In the genomic region with DNA sequence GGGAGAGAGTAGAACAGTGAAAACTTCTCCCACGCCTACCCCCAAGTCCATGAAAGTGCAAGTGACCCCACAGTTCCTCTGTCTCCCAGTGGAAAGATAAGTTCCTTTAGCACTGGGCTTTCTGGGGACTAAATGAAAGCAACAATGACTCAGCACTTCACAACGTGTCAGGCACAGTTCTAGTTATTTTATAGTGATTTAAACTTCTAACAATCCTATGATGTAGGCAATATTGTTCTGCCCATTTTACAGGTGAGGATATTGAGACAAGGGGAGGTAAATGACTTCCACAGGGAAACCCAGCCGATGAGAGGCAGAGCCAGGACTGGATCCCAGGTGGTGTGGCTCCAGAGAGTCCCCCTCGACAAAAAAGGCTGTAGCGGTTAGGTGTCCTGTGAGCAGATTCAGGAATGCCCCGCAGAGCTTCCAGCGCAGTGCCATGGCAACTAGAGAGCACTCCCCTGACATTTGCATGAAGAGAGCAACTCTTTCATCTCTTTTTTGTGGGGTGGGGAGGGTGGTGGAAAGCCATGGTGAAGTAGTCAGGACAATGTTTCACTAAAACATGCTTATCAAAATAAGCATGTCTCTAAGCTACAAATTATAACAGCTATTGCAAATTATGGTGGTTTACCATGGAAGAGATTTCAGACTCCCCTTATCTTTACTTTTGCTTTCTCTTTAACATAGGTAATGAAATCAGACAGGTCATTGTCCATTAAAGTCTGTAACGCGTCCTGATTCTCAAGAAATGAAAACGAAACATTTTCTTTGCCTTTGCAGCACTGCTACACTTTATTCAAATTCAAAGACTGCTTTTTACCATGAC, we compare ENCODE assay signal across 20 cellular contexts.
DNase-seq lines count a peak whose midpoint lies in the region; ATAC-seq, FAIRE-seq and TF ChIP-seq lines count a peak whose summit lies in the region.
"Had no signal": no experiment of that assay in that cellular context is flagged by ENCODE, and none has a peak within 500 bp of the region (broad histone marks: within the 10 kb centered on the region; RNA-seq: fewer than 3 reads in every experiment).

No MANE protein-coding gene starts in this region.

- WGBS in H1 (ENCODE audit: extremely low coverage in 1 of 2, insufficient coverage in 1 of 2, insufficient read length in 1 of 2, insufficient replicate concordance in 2 of 2, low coverage in 1 of 2, low lambda C conversion rate in 2 of 2, missing lambda C conversion rate in 1 of 2), 2 experiments = 44% methylated on average over 10 of the region's 10 CpGs; no CpG with 5 or more reads in 1 of the 2 experiments
- 43% methylated on average over 10 of the region's 10 CpGs for WGBS in liver
- WGBS in transverse colon (ENCODE audit: low coverage in 1 of 2), 2 donors = 59 to 60% methylated on average over 7 to 10 of the region's 10 CpGs

- H2BK15ac ChIP-seq in H1 (ENCODE audit: low read length) = no peak overlapping the region

- no peaks in the 10 kb centered on the region for H3K4me1 Mint-ChIP-seq in activated naive CD8-positive, alpha-beta T cell treated with anti-CD3 and anti-CD28 coated beads for 36 hours

- 0 out of 2 replicates have a peak, but pooled peaks cover 2% of the 10 kb centered on the region for H3K23me2 ChIP-seq in H1 (ENCODE audit: low read depth, low read length)

- H3K9me3 ChIP-seq in H1 (ENCODE audit: insufficient read depth in 2 of 2, low read depth in 1 of 2, low read length in 1 of 2) (no peaks in the 10 kb centered on the region), liver (ENCODE audit: control insufficient read depth in 4 of 4, low read length in 3 of 4) (no peaks in the 10 kb centered on the region), transverse colon (no peaks in the 10 kb centered on the region)
- H3K9me3 ChIP-seq: adrenal gland, Caco-2, MG63 had no signal

- POLR2A ChIA-PET in H1 (lab: Charles Lee; ENCODE audit: partially characterized antibody) = no interaction called here

- H3K56ac ChIP-seq in H1 (replicated peaks; ENCODE audit: insufficient read length, low read depth, low read length) = no peak overlapping the region

- no peak overlapping the region for H3K9ac ChIP-seq in H1 (replicated peaks in 1 of 4; ENCODE audit: extremely low read depth in 1 of 4, low read depth in 3 of 4, low read length in 3 of 4)
- no peak overlapping the region for H3K9ac ChIP-seq in liver (ENCODE audit: low read depth in 1 of 2, low read length in 2 of 2)
- H3K9ac ChIP-seq: parathyroid adenoma had no signal

- no peaks in the 10 kb centered on the region for H3K36me3 Mint-ChIP-seq in activated naive CD8-positive, alpha-beta T cell treated with anti-CD3 and anti-CD28 coated beads for 36 hours

- no peak overlapping the region for H4K5ac ChIP-seq in H1 (ENCODE audit: insufficient read length, low read depth, low read length)

- H4K8ac ChIP-seq in H1 (ENCODE audit: extremely low read depth, insufficient read depth, low read length) = no peak overlapping the region

- no peak overlapping the region for H3K14ac ChIP-seq in H1 (ENCODE audit: insufficient read length)

- H2AFZ ChIP-seq in H1 (ENCODE audit: low read length) = no peak overlapping the region
- H2AFZ ChIP-seq: parathyroid adenoma had no signal

- H4K91ac ChIP-seq in H1 (replicated peaks; ENCODE audit: insufficient read length, low read length) = no peak overlapping the region

- no peak overlapping the region for H3K4me3 Mint-ChIP-seq in activated naive CD8-positive, alpha-beta T cell treated with anti-CD3 and anti-CD28 coated beads for 36 hours
- H3K4me3 Mint-ChIP-seq: T-helper 2 cell treated with Interferon-gamma antibody and Interleukin-4, amounts not matched to agents 5 μg/mL and 100 μg/mL, for 36 hours had no signal

- H3K79me2 ChIP-seq in H1 (ENCODE audit: control insufficient read depth in 1 of 2, insufficient read depth in 2 of 2, low read length in 2 of 2) = no peaks in the 10 kb centered on the region
- H3K79me2 ChIP-seq: parathyroid adenoma had no signal

- DNase-seq in H1 (ENCODE audit: low read depth in 1 of 2, low spot score in 2 of 2) (peak in 1 of 2 experiments; percentile 52), NCI-H524 treated with DMSO at 0.1 percent for 48 hours (lab: John Stamatoyannopoulos, UW) (no peak), transverse colon (no peak), SKM-1 (lab: John Stamatoyannopoulos, UW; ENCODE audit: unreplicated experiment) (no peak)
- DNase-seq in activated naive CD8-positive, alpha-beta T cell treated with anti-CD3 and anti-CD28 coated beads for 36 hours = no peak
- DNase-seq: activated CD4-positive, alpha-beta T cell treated with anti-CD3 and anti-CD28 coated beads for 1 hour; adrenal gland; AML-193; Caco-2; effector memory CD4-positive, alpha-beta T cell; HCEC 1CT; MG63; NCI-H1694 treated with DMSO at 0.1 percent for 48 hours; SIG-M5; stimulated activated CD4-positive, alpha-beta T cell treated with anti-CD3 and anti-CD28 coated beads, Interleukin-4, amount 100 ng/mL, for 1 hour had no signal

- peak overlapping the region; percentile 40; the same call in 1 of the 2 replicates for H2BK12ac ChIP-seq in H1 (ENCODE audit: low read depth, low read length)

- H3K18ac ChIP-seq in H1 (ENCODE audit: extremely low read depth, low read length) = peak overlapping the region; percentile 68

- peaks cover 0 to 4% (median 0%) of the 10 kb centered on the region in 4 experiments; a peak in 3 of 7 replicates for H3K27me3 ChIP-seq in H1 (replicated peaks in 1 of 4; ENCODE audit: control insufficient read depth in 3 of 4, extremely low read depth in 1 of 4, insufficient read depth in 3 of 4, low read length in 3 of 4)
- no peaks in the 10 kb centered on the region for H3K27me3 ChIP-seq in liver (ENCODE audit: control insufficient read depth in 4 of 4, insufficient read depth in 4 of 4, low read length in 3 of 4)
- H3K27me3 ChIP-seq in transverse colon = no peaks in the 10 kb centered on the region
- H3K27me3 ChIP-seq: adrenal gland, MG63 had no signal

- TF ChIP-seq CTCF in H1 (IDR thresholded peaks at IDR 0.05; ENCODE audit: control extremely low read depth in 1 of 3, insufficient read depth in 1 of 3, low read depth in 1 of 3, low read length in 3 of 3) = no peak
- no peak for TF ChIP-seq CTCF in liver (IDR thresholded peaks at IDR 0.05; ENCODE audit: low read depth, low read length, missing input control)
- no peak for TF ChIP-seq CTCF in transverse colon (IDR thresholded peaks at IDR 0.05)

- TF ChIP-seq RAD21 in H1 (IDR thresholded peaks at IDR 0.05 in 1 of 2, conservative IDR thresholded peaks at IDR 0.05 in 1 of 2; ENCODE audit: low read depth in 2 of 2, low read length in 2 of 2) (no peak), liver (IDR thresholded peaks at IDR 0.05) (no peak)

- peaks cover 3% of the 10 kb centered on the region for H3K9me3 Mint-ChIP-seq in activated naive CD8-positive, alpha-beta T cell treated with anti-CD3 and anti-CD28 coated beads for 36 hours
- H3K9me3 Mint-ChIP-seq: T-helper 2 cell treated with Interferon-gamma antibody and Interleukin-4, amounts not matched to agents 5 μg/mL and 100 μg/mL, for 36 hours had no signal

- in situ Hi-C loops in transverse colon (cut with MboI; ENCODE audit: low pct_ligation_motif_present in 1 of 4, low pct_unique_long_range_greater_than_20kb in 1 of 4, low sequenced_read_pairs in 3 of 4) = loop anchor here in 1 of 4 donors (25.0 kb wide), 1 partner anchor 1730 kb away; no protein-coding TSS in a partner anchor

- H3K27ac ChIP-seq in H1 (ENCODE audit: low read depth, low read length) (no peak overlapping the region), liver (ENCODE audit: low read depth in 1 of 2, low read length in 2 of 2) (peak overlapping the region in 1 of 2 donors; percentile 7), transverse colon (no peak overlapping the region)
- H3K27ac ChIP-seq: parathyroid adenoma had no signal

- ATAC-seq in GM18498 (IDR thresholded peaks at IDR 0.05; ENCODE audit: unreplicated experiment) = peak; percentile 60
- ATAC-seq in HG03432 (IDR thresholded peaks at IDR 0.05; ENCODE audit: unreplicated experiment) = peak; percentile 72

- no peak overlapping the region for H3K27ac Mint-ChIP-seq in activated naive CD8-positive, alpha-beta T cell treated with anti-CD3 and anti-CD28 coated beads for 36 hours
- H3K27ac Mint-ChIP-seq: T-helper 2 cell treated with Interferon-gamma antibody and Interleukin-4, amounts not matched to agents 5 μg/mL and 100 μg/mL, for 36 hours had no signal

- intact Hi-C loops in transverse colon (cut with DNase I; ENCODE audit: low total_unique reads) = no loop called here

- no peaks in the 10 kb centered on the region for H3K36me3 ChIP-seq in H1 (ENCODE audit: control insufficient read depth in 2 of 4, insufficient read depth in 4 of 4, low read length in 3 of 4)
- H3K36me3 ChIP-seq in liver (ENCODE audit: control insufficient read depth in 4 of 4, insufficient read depth in 3 of 4, low read depth in 1 of 4, low read length in 3 of 4) = no peaks in the 10 kb centered on the region
- H3K36me3 ChIP-seq in transverse colon = no peaks in the 10 kb centered on the region
- H3K36me3 ChIP-seq: adrenal gland, MG63 had no signal

- no peaks in the 10 kb centered on the region for H4K20me1 ChIP-seq in H1 (replicated peaks in 1 of 2; ENCODE audit: control insufficient read depth in 1 of 2, insufficient read depth in 2 of 2, low read length in 2 of 2)

- no peaks in the 10 kb centered on the region for H3K79me1 ChIP-seq in H1 (ENCODE audit: low read depth, low read length)

- TF ChIP-seq EP300 in H1 (IDR thresholded peaks at IDR 0.05; ENCODE audit: borderline replicate concordance in 1 of 2, low read depth in 2 of 2, low read length in 2 of 2) (no peak), transverse colon (IDR thresholded peaks at IDR 0.05; ENCODE audit: low read depth) (no peak)

- H3K23ac ChIP-seq in H1 (ENCODE audit: insufficient read length) = no peak overlapping the region

- H2AK5ac ChIP-seq in H1 (ENCODE audit: low read depth, low read length) = no peak overlapping the region

- H3K4me2 ChIP-seq in H1 (ENCODE audit: insufficient read depth in 1 of 2, low read depth in 2 of 2, low read length in 2 of 2) = peak overlapping the region; percentile 12 to 32; a peak in 2 of 4 replicates

- CTCF ChIA-PET in H1 (lab: Charles Lee; ENCODE audit: partially characterized antibody) = interaction anchor here (0.8 to 1.4 kb wide), 2 partner anchors 10 to 230 kb away, joined by 3 to 4 read pairs; no protein-coding TSS in a partner anchor

- peak; percentile 63 for FAIRE-seq in H1 (lab: Jason Lieb, UNC)

- no peak overlapping the region for H2BK5ac ChIP-seq in H1 (ENCODE audit: low read depth, low read length)

- TF ChIP-seq POLR2A in H1 (IDR thresholded peaks at IDR 0.05; ENCODE audit: control extremely low read depth in 1 of 2, low read depth in 2 of 2, low read length in 2 of 2) (no peak), transverse colon (IDR thresholded peaks at IDR 0.05) (no peak)

- H3K27me3 Mint-ChIP-seq in activated naive CD8-positive, alpha-beta T cell treated with anti-CD3 and anti-CD28 coated beads for 36 hours = peaks cover 22% of the 10 kb centered on the region

- peaks cover 0 to 7% (median 3%) of the 10 kb centered on the region in 4 experiments; a peak in 3 of 7 replicates for H3K4me1 ChIP-seq in H1 (replicated peaks in 1 of 4; ENCODE audit: control insufficient read depth in 3 of 4, insufficient read depth in 4 of 4, low read length in 3 of 4)
- peaks cover 0 to 6% (median 2%) of the 10 kb centered on the region in 4 donors for H3K4me1 ChIP-seq in liver (ENCODE audit: control insufficient read depth in 4 of 4, insufficient read depth in 4 of 4, low read length in 3 of 4)
- no peaks in the 10 kb centered on the region for H3K4me1 ChIP-seq in transverse colon
- H3K4me1 ChIP-seq: adrenal gland, Caco-2, parathyroid adenoma had no signal

- peak overlapping the region; percentile 53; the same call in 1 of the 2 replicates for H2BK20ac ChIP-seq in H1 (ENCODE audit: low read length)

- H3K4me3 ChIP-seq in H1 (ENCODE audit: extremely low read depth in 1 of 4, insufficient read depth in 2 of 4, low read depth in 3 of 4, low read length in 4 of 4) (no peak overlapping the region), liver (ENCODE audit: low read depth in 1 of 3, low read length in 3 of 3) (peak overlapping the region; percentile 46 to 49 (median 46)), transverse colon (no peak overlapping the region)
- H3K4me3 ChIP-seq: MG63 had no signal

- H3K4ac ChIP-seq in H1 (replicated peaks; ENCODE audit: insufficient read length, low read depth, low read length) = no peak overlapping the region

- no peak overlapping the region for H2BK120ac ChIP-seq in H1 (replicated peaks; ENCODE audit: low read depth, low read length)

Comparison
In these comparisons a context has a peak if more than half of its experiments do, and no peak if none do; other contexts are left out.
1. H3K4me3 ChIP-seq: peak in liver (3 of 3); none in H1 (0 of 4) and transverse colon (0 of 4).